ENCODE assay signal across 20 cellular contexts in the genomic region with DNA sequence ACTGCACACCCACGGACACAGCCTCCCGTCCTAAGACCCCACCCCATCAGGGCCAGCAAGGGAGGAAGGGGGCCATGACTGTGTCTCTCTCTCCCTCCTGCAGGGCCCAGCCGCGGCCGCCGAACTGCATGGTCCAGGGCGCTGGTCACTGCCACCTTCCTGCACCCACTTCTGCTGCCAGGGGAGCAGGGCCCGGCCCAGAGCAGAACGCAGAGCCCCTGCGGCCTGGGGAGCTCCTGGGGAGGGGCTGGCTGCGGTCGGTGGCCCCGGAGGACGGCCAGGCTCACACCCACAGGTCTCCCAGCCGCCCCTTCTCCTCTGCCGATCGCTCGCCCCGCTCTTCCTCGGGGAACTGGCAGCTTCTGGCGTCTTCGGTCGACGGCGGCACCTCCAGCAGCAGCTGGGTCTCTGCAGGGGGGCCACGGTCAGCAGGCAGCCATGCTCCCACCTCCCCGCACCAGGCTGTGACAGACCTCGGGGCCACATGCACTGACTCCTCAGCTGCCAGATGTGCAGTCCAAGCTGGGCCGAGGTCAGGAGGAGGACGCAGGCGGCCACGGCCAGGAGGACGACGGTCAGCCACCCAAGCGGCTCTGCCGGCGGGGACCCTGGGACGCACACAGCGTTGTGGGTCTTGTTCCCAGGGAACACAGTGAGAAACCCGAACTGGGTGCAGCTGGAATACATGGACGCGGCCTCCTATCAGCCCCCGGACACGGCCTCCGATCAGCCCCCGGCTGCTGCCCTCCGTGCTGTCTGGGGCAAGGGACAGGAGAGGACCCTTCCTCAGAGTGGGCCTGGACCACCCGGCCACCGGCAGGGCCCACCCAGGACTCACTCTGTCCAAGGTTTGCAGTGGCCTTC. TPM values are rescaled to one million over a fixed set of nuclear protein-coding genes. Genes with fewer than 3 reads are reported as not detected.
DNase-seq lines count a peak whose midpoint lies in the region; ATAC-seq and TF ChIP-seq lines count a peak whose summit lies in the region.
"Had no signal": no experiment of that assay in that cellular context is flagged by ENCODE, and none has a peak within 500 bp of the region (broad histone marks: within the 10 kb centered on the region; RNA-seq: fewer than 3 reads in every experiment).

No MANE protein-coding gene starts in this region.

- no peaks in the 10 kb centered on the region for H3K9me3 ChIP-seq in mucosa of descending colon
- H3K9me3 ChIP-seq in tibial nerve: no peaks in the 10 kb centered on the region
- H3K9me3 ChIP-seq: BLaER1 treated with 17β-estradiol and CSF1 and Interleukin-3, amounts not matched to agents 10 nM and 100 nM; ovary had no signal

- 64 to 75% methylated on average over 23 to 35 of the region's 49 CpGs for WGBS in tibial nerve, 2 donors

- DNase-seq in NCI-H82 (lab: John Stamatoyannopoulos, UW): peak; percentile 38
- no peak for DNase-seq in NCI-H82 treated with DMSO at 0.1 percent for 48 hours (lab: John Stamatoyannopoulos, UW; ENCODE audit: unreplicated experiment)
- DNase-seq in D341Med (ENCODE audit: low spot score): peak; percentile 52
- DNase-seq in mucosa of descending colon: peak in 2 of 3 donors; percentile 22 to 48
- no peak for DNase-seq in tibial nerve (ENCODE audit: low spot score in 2 of 2)
- DNase-seq in GM19240 (ENCODE audit: insufficient read length, low spot score): no peak
- DNase-seq: 8988T; activated CD8-positive, alpha-beta memory T cell treated with anti-CD3 and anti-CD28 coated beads, Interleukin-2, amount 50 U/mL, for 48 hours; cerebellar nuclear complex; DMS79 treated with DMSO at 0.1 percent for 48 hours; NCI-H748 treated with DMSO at 0.1 percent for 48 hours; RPMI8226; small intestine; stimulated activated naive CD4-positive, alpha-beta T cell had no signal

- H3K4me3 Mint-ChIP-seq in activated T-helper 17 cell treated with anti-CD3 and anti-CD28 coated beads, Interleukin-2, amount 50 U/mL, for 72 hours: peak overlapping the region; percentile 95
- H3K4me3 Mint-ChIP-seq: T-cell had no signal

- TF ChIP-seq CTCF in mucosa of descending colon (IDR thresholded peaks at IDR 0.05) (no peak), tibial nerve (IDR thresholded peaks at IDR 0.05) (no peak)

- H3K27me3 ChIP-seq in tibial nerve: peaks cover 0 to 77% of the 10 kb centered on the region in 2 donors

- no peaks in the 10 kb centered on the region for H3K9me3 Mint-ChIP-seq in activated T-helper 17 cell treated with anti-CD3 and anti-CD28 coated beads, Interleukin-2, amount 50 U/mL, for 72 hours
- H3K9me3 Mint-ChIP-seq: T-cell had no signal

- no peak for ATAC-seq in activated T-helper 17 cell treated with anti-CD3 and anti-CD28 coated beads, Interleukin-2, amount 50 U/mL, for 72 hours (replicated peaks)
- no peak for ATAC-seq in mucosa of descending colon
- ATAC-seq in HG02973 (IDR thresholded peaks at IDR 0.05; ENCODE audit: unreplicated experiment): no peak
- ATAC-seq: left colon, T-cell had no signal

- intact Hi-C loops in mucosa of descending colon (cut with DNase I, micrococcal nuclease): no loop called here

- H3K36me3 ChIP-seq in mucosa of descending colon (ENCODE audit: low read depth): no peaks in the 10 kb centered on the region
- no peaks in the 10 kb centered on the region for H3K36me3 ChIP-seq in tibial nerve
- H3K36me3 ChIP-seq: BLaER1 treated with 17β-estradiol and CSF1 and Interleukin-3, amounts not matched to agents 10 nM and 100 nM; ovary had no signal

- H3K27ac ChIP-seq in tibial nerve: no peak overlapping the region
- H3K27ac ChIP-seq: BLaER1 treated with 17β-estradiol and CSF1 and Interleukin-3, amounts not matched to agents 10 nM and 100 nM; ovary had no signal

- H3K27me3 Mint-ChIP-seq in activated T-helper 17 cell treated with anti-CD3 and anti-CD28 coated beads, Interleukin-2, amount 50 U/mL, for 72 hours: no peaks in the 10 kb centered on the region
- H3K27me3 Mint-ChIP-seq: T-cell had no signal

- H3K4me1 Mint-ChIP-seq in activated T-helper 17 cell treated with anti-CD3 and anti-CD28 coated beads, Interleukin-2, amount 50 U/mL, for 72 hours: peaks cover 10% of the 10 kb centered on the region

- no peak for TF ChIP-seq EP300 in tibial nerve (IDR thresholded peaks at IDR 0.05)

- H3K36me3 Mint-ChIP-seq in activated T-helper 17 cell treated with anti-CD3 and anti-CD28 coated beads, Interleukin-2, amount 50 U/mL, for 72 hours (ENCODE audit: low read depth): peaks cover 65% of the 10 kb centered on the region
- H3K36me3 Mint-ChIP-seq: T-cell had no signal

- no peak overlapping the region for H3K4me3 ChIP-seq in mucosa of descending colon
- H3K4me3 ChIP-seq in tibial nerve: no peak overlapping the region
- H3K4me3 ChIP-seq: BLaER1 treated with 17β-estradiol and CSF1 and Interleukin-3, amounts not matched to agents 10 nM and 100 nM; ovary had no signal

- peak overlapping the region; percentile 61 for H3K27ac Mint-ChIP-seq in activated T-helper 17 cell treated with anti-CD3 and anti-CD28 coated beads, Interleukin-2, amount 50 U/mL, for 72 hours
- H3K27ac Mint-ChIP-seq: T-cell had no signal

- H3K4me1 ChIP-seq in mucosa of descending colon (ENCODE audit: low read depth): peaks cover 17% of the 10 kb centered on the region
- H3K4me1 ChIP-seq in tibial nerve: peaks cover 0 to 41% (median 25%) of the 10 kb centered on the region in 4 donors

- TF ChIP-seq POLR2A in tibial nerve (IDR thresholded peaks at IDR 0.05): no peak

RNA-seq across cellular contexts. Expression of gene TNFRSF18, which starts 2.6 kb away (rescaled TPM):
- 100 to 1,000 TPM; 105 to 796 TPM for total RNA-seq in activated T-helper 17 cell treated with anti-CD3 and anti-CD28 coated beads, Interleukin-2, amount 50 U/mL, for 72 hours
- 1 to 10 TPM; 1.6 to 2.2 (median 2.2) TPM for total RNA-seq in mucosa of descending colon
- total RNA-seq in tibial nerve: under 1 TPM in 1 of 4 donors, not detected in 3; 0.44 TPM

RNA-seq across cellular contexts. Expression of gene TNFRSF4, which starts 10.2 kb away (rescaled TPM):
- total RNA-seq in activated T-helper 17 cell treated with anti-CD3 and anti-CD28 coated beads, Interleukin-2, amount 50 U/mL, for 72 hours: 1,000 to 10,000 TPM in 1 of 2 donors, 100 to 1,000 TPM in 1; 384 to 1,007 TPM
- 1 to 10 TPM in 1 of 3 donors, under 1 TPM in 2; 0.69 to 1.2 (median 0.80) TPM for total RNA-seq in mucosa of descending colon
- total RNA-seq in tibial nerve: 1 to 10 TPM in 2 of 4 donors, under 1 TPM in 2; 0.39 to 3.7 (median 0.97) TPM

RNA-seq across cellular contexts. Expression of gene SDF4, which starts 28.0 kb away (rescaled TPM):
- total RNA-seq in activated T-helper 17 cell treated with anti-CD3 and anti-CD28 coated beads, Interleukin-2, amount 50 U/mL, for 72 hours: 100 to 1,000 TPM; 169 to 773 TPM
- total RNA-seq in mucosa of descending colon (100 to 1,000 TPM; 169 to 257 (median 226) TPM), tibial nerve (100 to 1,000 TPM in 3 of 4 donors, 10 to 100 TPM in 1; 93.3 to 170 (median 110) TPM)

RNA-seq across cellular contexts. Expression of gene B3GALT6, which starts 28.2 kb away (rescaled TPM):
- total RNA-seq in activated T-helper 17 cell treated with anti-CD3 and anti-CD28 coated beads, Interleukin-2, amount 50 U/mL, for 72 hours: 10 to 100 TPM; 10.9 to 16.7 TPM
- 10 to 100 TPM in 1 of 3 donors, 1 to 10 TPM in 2; 7.3 to 12.5 (median 9.0) TPM for total RNA-seq in mucosa of descending colon
- total RNA-seq in tibial nerve: 10 to 100 TPM; 13.3 to 24.0 (median 21.4) TPM

RNA-seq across cellular contexts. Expression of gene TTLL10, which starts 30.1 kb away (rescaled TPM):
- total RNA-seq in activated T-helper 17 cell treated with anti-CD3 and anti-CD28 coated beads, Interleukin-2, amount 50 U/mL, for 72 hours: under 1 TPM in 1 of 2 donors, not detected in 1; 0.11 TPM
- total RNA-seq in mucosa of descending colon: 1 to 10 TPM in 2 of 3 donors, under 1 TPM in 1; 0.32 to 4.4 (median 1.8) TPM
- total RNA-seq in tibial nerve: not detected

Comparison
In these comparisons a context has a peak if more than half of its experiments do, and no peak if none do; other contexts are left out.
1. DNase-seq: peak in NCI-H82 (single experiment), D341Med (single experiment) and mucosa of descending colon (2 of 3); none in NCI-H82 treated with DMSO at 0.1 percent for 48 hours (single experiment), tibial nerve (0 of 2) and GM19240 (single experiment).
2. RNA of gene TNFRSF18, which starts 2.6 kb away (total RNA-seq): 105 to 796 TPM in activated T-helper 17 cell treated with anti-CD3 and anti-CD28 coated beads, Interleukin-2, amount 50 U/mL, for 72 hours; 1.6 to 2.2 TPM in mucosa of descending colon and 0.44 TPM in tibial nerve; every median in the first group is over 10 times any median in the second.
3. RNA of gene TNFRSF4, which starts 10.2 kb away (total RNA-seq): 384 to 1,007 TPM in activated T-helper 17 cell treated with anti-CD3 and anti-CD28 coated beads, Interleukin-2, amount 50 U/mL, for 72 hours; 0.39 to 3.7 TPM in tibial nerve and 0.69 to 1.2 TPM in mucosa of descending colon; every median in the first group is over 10 times any median in the second.